In genomic region chr19:46423194-46423593, GRCh38 we compare ENCODE assay signal across 22 cellular contexts. TPM values are rescaled to one million over a fixed set of nuclear protein-coding genes. Genes with fewer than 3 reads are reported as not detected.
"Had no signal": no experiment of that assay in that cellular context is flagged by ENCODE, and none has a peak within 500 bp of the region (broad histone marks: within the 10 kb centered on the region; RNA-seq: fewer than 3 reads in every experiment).

No MANE protein-coding gene starts in this region.

- H3K27me3 ChIP-seq: dorsolateral prefrontal cortex, ovary, tibial artery, uterus had no signal

- H3K4me2 ChIP-seq: hepatocyte had no signal

- H2AFZ ChIP-seq: hepatocyte had no signal

- H3K36me3 ChIP-seq: ovary, suprapubic skin, tibial artery, upper lobe of left lung, uterus had no signal

- H3K4me3 ChIP-seq: dorsolateral prefrontal cortex, hepatocyte, ovary, suprapubic skin, tibial artery, upper lobe of left lung, uterus had no signal

- H3K4me1 ChIP-seq: uterus had no signal

- H3K79me2 ChIP-seq: hepatocyte had no signal

- DNase-seq: cortex of kidney; dorsolateral prefrontal cortex; effector CD8-positive, alpha-beta T cell; foreskin melanocyte; head of caudate nucleus; mammary epithelial cell; naive thymus-derived CD4-positive, alpha-beta T cell; nucleus accumbens; right cardiac atrium; stimulated activated CD4-positive, alpha-beta T cell treated with anti-CD3 and anti-CD28 coated beads, Interleukin-4, amount 100 ng/mL, for 1 hour; stimulated activated CD8-positive, alpha-beta memory T cell treated with anti-CD3 and anti-CD28 coated beads, Interleukin-4, amount 100 ng/mL, for 48 hours; stimulated activated naive CD8-positive, alpha-beta T cell treated with anti-CD3 and anti-CD28 coated beads, Interleukin-15, Interleukin-2, amounts not matched to agents 100 U/mL and 50 U/mL, for 24 hours; tibial artery; upper lobe of left lung; uterus had no signal

- H3K27ac ChIP-seq: hepatocyte, ovary, suprapubic skin, tibial artery, upper lobe of left lung, uterus had no signal

- H3K9me3 ChIP-seq: ovary, suprapubic skin, tibial artery, upper lobe of left lung, uterus had no signal

RNA-seq across cellular contexts. Expression of gene PNMA8C, which starts 5.5 kb away (rescaled TPM):
- total RNA-seq: mesenteric fat pad; mononuclear cell; naive thymus-derived CD4-positive, alpha-beta T cell had no signal
- polyA plus RNA-seq: esophagus; hepatocyte; liver; mammary epithelial cell; naive thymus-derived CD4-positive, alpha-beta T cell had no signal

RNA-seq across cellular contexts. Expression of gene CCDC8, which starts 9.8 kb away (rescaled TPM):
- total RNA-seq: mononuclear cell; naive thymus-derived CD4-positive, alpha-beta T cell had no signal
- polyA plus RNA-seq: naive thymus-derived CD4-positive, alpha-beta T cell had no signal

RNA-seq across cellular contexts. Expression of gene PNMA8A, which starts 48.2 kb away (rescaled TPM):
- total RNA-seq: mononuclear cell had no signal
- polyA plus RNA-seq: naive thymus-derived CD4-positive, alpha-beta T cell had no signal
